Comparison of ENCODE assay signal across 24 cellular contexts in the genomic region with DNA sequence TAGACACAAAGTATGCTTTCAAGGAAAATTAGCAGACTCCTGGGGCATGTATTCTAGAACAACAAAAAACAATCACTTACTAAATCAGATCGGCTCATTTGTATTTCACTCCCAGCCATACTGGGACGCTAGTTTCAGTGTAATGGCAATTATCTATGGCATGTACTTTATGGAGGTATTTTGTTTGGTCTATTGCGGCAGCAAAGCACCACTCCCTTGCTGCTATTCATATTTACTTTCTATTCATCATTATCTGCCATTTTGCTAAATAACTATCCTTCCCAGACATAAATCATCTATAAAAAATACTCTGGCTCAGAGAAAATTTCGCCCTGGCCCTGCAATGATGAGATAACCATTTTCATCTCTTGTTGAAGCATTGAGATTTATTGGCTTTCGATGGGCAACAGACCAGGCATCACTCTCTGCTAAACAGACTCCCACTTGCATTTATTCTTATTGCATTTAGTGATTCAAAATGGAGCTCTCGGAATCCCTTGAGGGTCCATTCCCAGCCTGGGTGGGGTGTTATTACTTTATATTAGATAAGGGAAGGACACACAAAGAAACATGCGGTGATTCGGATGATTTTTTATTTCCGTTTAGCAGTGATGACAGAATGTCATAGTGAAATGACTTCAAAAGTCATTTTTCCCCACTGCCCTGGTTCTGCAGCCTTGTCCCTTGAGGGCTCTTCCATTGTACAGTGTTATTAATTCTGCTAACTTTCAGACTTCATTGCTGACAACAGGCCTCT.
"Had no signal": no experiment of that assay in that cellular context is flagged by ENCODE, and none has a peak within 500 bp of the region (broad histone marks: within the 10 kb centered on the region; RNA-seq: fewer than 3 reads in every experiment).

No MANE protein-coding gene starts in this region.

- H3K9me3 ChIP-seq: psoas muscle, tibial nerve had no signal

- H3K27ac ChIP-seq: parathyroid adenoma, psoas muscle, tibial nerve had no signal

- H3K4me1 ChIP-seq: parathyroid adenoma, psoas muscle, tibial nerve had no signal

- H3K27me3 ChIP-seq: tibial nerve had no signal

- H3K4me3 ChIP-seq: psoas muscle, smooth muscle cell, tibial nerve had no signal

- DNase-seq: activated CD4-positive, alpha-beta T cell treated with anti-CD3 and anti-CD28 coated beads for 36 hours; activated CD4-positive, CD25-positive, alpha-beta regulatory T cell; activated CD8-positive, alpha-beta memory T cell treated with anti-CD3 and anti-CD28 coated beads, Interleukin-2, amount 10 ng/mL, durations not matched to agents 7 days and 5 days; activated CD8-positive, alpha-beta T cell treated with anti-CD3 and anti-CD28 coated beads, Interleukin-2, amount 10 ng/mL, durations not matched to agents 7 days and 5 days; activated naive CD4-positive, alpha-beta T cell; activated T-cell treated with anti-CD3 and anti-CD28 coated beads, Interleukin-2, amount 50 U/mL, for 48 hours; anterior cingulate cortex; endodermal cell; foreskin fibroblast; head of caudate nucleus; mammary epithelial cell; midbrain; naive thymus-derived CD4-positive, alpha-beta T cell; nucleus accumbens; psoas muscle; stimulated activated CD4-positive, alpha-beta T cell treated with anti-CD3 and anti-CD28 coated beads, Interleukin-1b, Interleukin-23, amount 100 ng/mL, for 48 hours; stimulated activated CD4-positive, alpha-beta T cell treated with anti-CD3 and anti-CD28 coated beads, Interleukin-4, amount 100 ng/mL, for 4 hours; stimulated activated CD8-positive, alpha-beta memory T cell treated with anti-CD3 and anti-CD28 coated beads, Interleukin-4, amount 100 ng/mL, for 48 hours had no signal

- ATAC-seq: activated CD4-positive, alpha-beta T cell treated with anti-CD3 and anti-CD28 coated beads for 36 hours; activated CD8-positive, alpha-beta memory T cell treated with anti-CD3 and anti-CD28 coated beads, Interleukin-2, amount 10 ng/mL, durations not matched to agents 7 days and 5 days; activated CD8-positive, alpha-beta T cell treated with anti-CD3 and anti-CD28 coated beads, Interleukin-2, amount 10 ng/mL, durations not matched to agents 7 days and 5 days; activated naive CD4-positive, alpha-beta T cell treated with anti-CD3 and anti-CD28 coated beads, Interleukin-2, amount 50 U/mL, for 72 hours; esophagus mucosa; naive thymus-derived CD4-positive, alpha-beta T cell; psoas muscle; stimulated activated memory B cell treated with anti-CD40 and anti-IgM and Interleukin-4, amounts not matched to agents 10 μg/mL and 1 μg/mL and 100 μg/mL, for 72 hours had no signal
